1 cellular context compared by ENCODE assay signal in the genomic region with DNA sequence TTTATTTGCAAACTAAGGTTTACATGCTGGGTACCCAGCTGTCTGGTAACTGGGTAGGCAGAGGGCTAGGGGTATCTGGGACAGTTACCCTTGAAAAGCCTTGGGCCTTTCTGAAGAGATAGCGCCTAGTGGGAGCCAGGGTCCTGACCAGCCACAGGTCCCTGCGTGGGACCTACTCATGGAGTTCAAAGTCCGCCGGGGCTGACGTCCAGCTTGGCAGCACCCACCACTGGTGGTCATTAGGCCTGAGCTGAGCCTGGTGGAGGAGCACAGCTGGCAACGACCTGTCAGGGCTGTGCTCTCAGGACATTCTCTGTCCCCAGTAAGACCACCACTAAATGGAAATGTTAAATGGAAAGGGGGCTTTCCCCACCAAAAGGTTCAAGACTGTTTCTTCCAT.
TF ChIP-seq lines count a peak whose summit lies in the region.

No MANE protein-coding gene starts in this region.

TF ChIP-seq in K562, 482 proteins besides CTCF, POLR2A, EP300 and RAD21 (continued from another document):
- TF ChIP-seq, protein P1, sequence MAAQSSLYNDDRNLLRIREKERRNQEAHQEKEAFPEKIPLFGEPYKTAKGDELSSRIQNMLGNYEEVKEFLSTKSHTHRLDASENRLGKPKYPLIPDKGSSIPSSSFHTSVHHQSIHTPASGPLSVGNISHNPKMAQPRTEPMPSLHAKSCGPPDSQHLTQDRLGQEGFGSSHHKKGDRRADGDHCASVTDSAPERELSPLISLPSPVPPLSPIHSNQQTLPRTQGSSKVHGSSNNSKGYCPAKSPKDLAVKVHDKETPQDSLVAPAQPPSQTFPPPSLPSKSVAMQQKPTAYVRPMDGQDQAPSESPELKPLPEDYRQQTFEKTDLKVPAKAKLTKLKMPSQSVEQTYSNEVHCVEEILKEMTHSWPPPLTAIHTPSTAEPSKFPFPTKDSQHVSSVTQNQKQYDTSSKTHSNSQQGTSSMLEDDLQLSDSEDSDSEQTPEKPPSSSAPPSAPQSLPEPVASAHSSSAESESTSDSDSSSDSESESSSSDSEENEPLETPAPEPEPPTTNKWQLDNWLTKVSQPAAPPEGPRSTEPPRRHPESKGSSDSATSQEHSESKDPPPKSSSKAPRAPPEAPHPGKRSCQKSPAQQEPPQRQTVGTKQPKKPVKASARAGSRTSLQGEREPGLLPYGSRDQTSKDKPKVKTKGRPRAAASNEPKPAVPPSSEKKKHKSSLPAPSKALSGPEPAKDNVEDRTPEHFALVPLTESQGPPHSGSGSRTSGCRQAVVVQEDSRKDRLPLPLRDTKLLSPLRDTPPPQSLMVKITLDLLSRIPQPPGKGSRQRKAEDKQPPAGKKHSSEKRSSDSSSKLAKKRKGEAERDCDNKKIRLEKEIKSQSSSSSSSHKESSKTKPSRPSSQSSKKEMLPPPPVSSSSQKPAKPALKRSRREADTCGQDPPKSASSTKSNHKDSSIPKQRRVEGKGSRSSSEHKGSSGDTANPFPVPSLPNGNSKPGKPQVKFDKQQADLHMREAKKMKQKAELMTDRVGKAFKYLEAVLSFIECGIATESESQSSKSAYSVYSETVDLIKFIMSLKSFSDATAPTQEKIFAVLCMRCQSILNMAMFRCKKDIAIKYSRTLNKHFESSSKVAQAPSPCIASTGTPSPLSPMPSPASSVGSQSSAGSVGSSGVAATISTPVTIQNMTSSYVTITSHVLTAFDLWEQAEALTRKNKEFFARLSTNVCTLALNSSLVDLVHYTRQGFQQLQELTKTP (IDR thresholded peaks at IDR 0.05; ENCODE audit: low read depth in 1 of 2, partially characterized antibody in 2 of 2) = no peak
- 0 out of 2 replicates have a peak, but pooled peaks have one; percentile 11 for TF ChIP-seq POLR2AphosphoS2 (IDR thresholded peaks at IDR 0.05; ENCODE audit: low read length)
- TF ChIP-seq NONO (IDR thresholded peaks at IDR 0.05; ENCODE audit: low read depth in 2 of 2, low read length in 1 of 2) = no peak
- no peak for TF ChIP-seq RBM15 (IDR thresholded peaks at IDR 0.05; ENCODE audit: insufficient read depth, low read length)
- no peak for TF ChIP-seq PRPF4 (IDR thresholded peaks at IDR 0.05; ENCODE audit: insufficient read depth, low read depth, low read length, poor library complexity, severe bottlenecking)
- no peak for TF ChIP-seq HDAC2 (IDR thresholded peaks at IDR 0.05)
- TF ChIP-seq BCLAF1 (IDR thresholded peaks at IDR 0.05; ENCODE audit: borderline replicate concordance in 1 of 2, control insufficient read depth in 1 of 2, low read depth in 2 of 2, low read length in 1 of 2) = no peak
- TF ChIP-seq ZNF778 (CRISPR knock-in tag; IDR thresholded peaks at IDR 0.05) = no peak
- no peak for TF ChIP-seq NRF1 (conservative IDR thresholded peaks at IDR 0.05 in 1 of 2, IDR thresholded peaks at IDR 0.05 in 1 of 2)
